ENCODE assay signal across 26 cellular contexts in the genomic region with DNA sequence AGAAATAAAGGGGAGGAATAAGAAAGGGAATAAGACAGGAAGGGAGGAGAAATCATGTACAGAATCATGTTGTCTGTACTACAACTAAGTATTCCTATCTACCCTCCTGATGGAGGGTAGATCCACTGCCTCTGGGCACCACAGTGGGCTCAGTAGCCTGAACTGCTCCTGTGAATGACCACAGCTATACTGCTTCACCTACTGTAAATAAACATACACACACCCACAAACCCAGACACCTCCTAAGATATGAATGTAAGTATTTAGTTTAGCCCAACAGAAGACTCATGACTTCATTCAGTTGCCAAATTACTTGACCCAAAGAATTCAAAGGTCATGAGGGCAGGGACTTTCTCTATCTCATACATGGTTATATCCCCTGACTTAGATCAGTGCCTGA.
"Had no signal": no experiment of that assay in that cellular context is flagged by ENCODE, and none has a peak within 500 bp of the region (broad histone marks: within the 10 kb centered on the region; RNA-seq: fewer than 3 reads in every experiment).

No MANE protein-coding gene starts in this region.

- ATAC-seq: effector memory CD8-positive, alpha-beta T cell; gastrocnemius medialis; left lobe of liver; naive thymus-derived CD4-positive, alpha-beta T cell; sciatic nerve; stimulated activated naive CD8-positive, alpha-beta T cell treated with anti-CD3 and anti-CD28 coated beads, Interleukin-15, amount 100 ng/mL, for 72 hours had no signal

- H3K4me3 ChIP-seq: esophagus squamous epithelium, gastrocnemius medialis, lung, neural progenitor cell, right atrium auricular region, smooth muscle cell, thyroid gland, vagina had no signal

- H3K27me3 ChIP-seq: esophagus squamous epithelium, gastrocnemius medialis, right atrium auricular region, thyroid gland, vagina had no signal

- H3K9me3 ChIP-seq: esophagus squamous epithelium, gastrocnemius medialis, right atrium auricular region, thyroid gland, vagina had no signal

- FAIRE-seq: endometrium, kidney had no signal

- DNase-seq: cortex of kidney; effector memory CD8-positive, alpha-beta T cell; erythroblast; esophagus squamous epithelium; foreskin fibroblast; gastrocnemius medialis; head of caudate nucleus; kidney; naive thymus-derived CD4-positive, alpha-beta T cell; stimulated activated CD4-positive, alpha-beta T cell treated with anti-CD3 and anti-CD28 coated beads, Interleukin-12 subunit alpha, Interleukin-12 subunit beta, amount 100 ng/mL, for 4 hours; stimulated activated CD4-positive, alpha-beta T cell treated with anti-CD3 and anti-CD28 coated beads, Interleukin-1b, Interleukin-23, amount 100 ng/mL, for 48 hours; stimulated activated CD4-positive, alpha-beta T cell treated with anti-CD3 and anti-CD28 coated beads, Interleukin-4, amount 100 ng/mL, for 1 hour; stimulated activated CD8-positive, alpha-beta memory T cell treated with anti-CD3 and anti-CD28 coated beads, Interleukin-4, amount 100 ng/mL, for 48 hours; stimulated activated naive CD4-positive, alpha-beta T cell; stimulated activated naive CD8-positive, alpha-beta T cell treated with anti-CD3 and anti-CD28 coated beads, Interleukin-15, amount 100 ng/mL, for 72 hours; thyroid gland; trophoblast cell had no signal

- H3K27ac ChIP-seq: esophagus squamous epithelium, gastrocnemius medialis, neural progenitor cell, parathyroid adenoma, right atrium auricular region, thyroid gland, vagina had no signal

- H3K36me3 ChIP-seq: esophagus squamous epithelium, gastrocnemius medialis, neural progenitor cell, right atrium auricular region, thyroid gland, vagina had no signal

- H3K4me1 ChIP-seq: esophagus squamous epithelium, neural progenitor cell, parathyroid adenoma, right atrium auricular region, vagina had no signal
